1 cellular context compared by ENCODE assay signal in the genomic region with DNA sequence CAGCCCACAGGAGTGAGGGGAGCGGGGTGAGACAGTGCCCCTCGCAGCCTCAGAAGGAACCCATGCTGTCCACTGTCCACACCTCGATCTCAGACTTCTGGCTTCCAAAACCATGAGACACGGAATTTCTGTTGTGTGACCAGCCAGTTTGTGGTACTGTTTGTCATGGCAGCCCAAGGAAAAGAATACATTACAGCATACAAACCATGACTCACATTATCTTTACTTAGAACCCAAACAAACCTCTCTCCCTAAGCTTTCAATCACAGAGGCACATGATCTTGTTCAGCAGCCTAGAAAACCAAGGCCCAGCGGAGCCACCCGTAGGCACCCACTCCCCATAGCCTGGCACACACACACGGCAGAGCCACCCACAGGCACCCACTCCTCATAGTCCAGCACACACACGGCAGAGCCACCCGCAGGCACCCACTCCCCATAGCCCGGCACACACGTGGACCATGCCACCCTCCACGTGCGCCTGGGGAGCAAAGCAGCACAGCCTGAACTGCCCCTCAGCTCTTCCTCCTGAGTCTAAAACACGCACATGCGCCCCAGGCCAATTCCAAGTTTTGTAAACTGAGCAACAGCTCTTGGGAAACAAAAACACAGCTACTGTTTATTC.
TF ChIP-seq lines count a peak whose summit lies in the region.

No MANE protein-coding gene starts in this region.

TF ChIP-seq in A549, 52 proteins besides CTCF, POLR2A, EP300 and RAD21:
- TF ChIP-seq KDM5A (IDR thresholded peaks at IDR 0.05), result no peak
- TF ChIP-seq, protein P1, sequence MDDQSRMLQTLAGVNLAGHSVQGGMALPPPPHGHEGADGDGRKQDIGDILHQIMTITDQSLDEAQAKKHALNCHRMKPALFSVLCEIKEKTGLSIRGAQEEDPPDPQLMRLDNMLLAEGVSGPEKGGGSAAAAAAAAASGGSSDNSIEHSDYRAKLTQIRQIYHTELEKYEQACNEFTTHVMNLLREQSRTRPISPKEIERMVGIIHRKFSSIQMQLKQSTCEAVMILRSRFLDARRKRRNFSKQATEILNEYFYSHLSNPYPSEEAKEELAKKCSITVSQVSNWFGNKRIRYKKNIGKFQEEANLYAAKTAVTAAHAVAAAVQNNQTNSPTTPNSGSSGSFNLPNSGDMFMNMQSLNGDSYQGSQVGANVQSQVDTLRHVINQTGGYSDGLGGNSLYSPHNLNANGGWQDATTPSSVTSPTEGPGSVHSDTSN (IDR thresholded peaks at IDR 0.05), result no peak
- TF ChIP-seq, protein P2, sequence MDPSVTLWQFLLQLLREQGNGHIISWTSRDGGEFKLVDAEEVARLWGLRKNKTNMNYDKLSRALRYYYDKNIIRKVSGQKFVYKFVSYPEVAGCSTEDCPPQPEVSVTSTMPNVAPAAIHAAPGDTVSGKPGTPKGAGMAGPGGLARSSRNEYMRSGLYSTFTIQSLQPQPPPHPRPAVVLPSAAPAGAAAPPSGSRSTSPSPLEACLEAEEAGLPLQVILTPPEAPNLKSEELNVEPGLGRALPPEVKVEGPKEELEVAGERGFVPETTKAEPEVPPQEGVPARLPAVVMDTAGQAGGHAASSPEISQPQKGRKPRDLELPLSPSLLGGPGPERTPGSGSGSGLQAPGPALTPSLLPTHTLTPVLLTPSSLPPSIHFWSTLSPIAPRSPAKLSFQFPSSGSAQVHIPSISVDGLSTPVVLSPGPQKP (IDR thresholded peaks at IDR 0.05; ENCODE audit: low read depth, low read length), result no peak
- no peak for TF ChIP-seq HOXB13 (CRISPR knock-in tag; IDR thresholded peaks at IDR 0.05; ENCODE audit: low read depth)
- no peak for TF ChIP-seq PHF8 (IDR thresholded peaks at IDR 0.05; ENCODE audit: borderline replicate concordance, low read depth)
